Comparison of ENCODE assay signal across 14 cellular contexts in genomic region chr5:4563400-4563799, GRCh38.
DNase-seq lines count a peak whose midpoint lies in the region; TF ChIP-seq lines count a peak whose summit lies in the region.
"Had no signal": no experiment of that assay in that cellular context is flagged by ENCODE, and none has a peak within 500 bp of the region (broad histone marks: within the 10 kb centered on the region; RNA-seq: fewer than 3 reads in every experiment).

No MANE protein-coding gene starts in this region.

- TF ChIP-seq CTCF in cardiac fibroblast (IDR thresholded peaks at IDR 0.05; ENCODE audit: low read depth, low read length) (peak; percentile 14), neural progenitor cell (IDR thresholded peaks at IDR 0.05) (peak; percentile 87), thyroid gland (IDR thresholded peaks at IDR 0.05) (no peak)

- H3K4me1 ChIP-seq in neural progenitor cell (peaks cover 1% of the 10 kb centered on the region), thyroid gland (no peaks in the 10 kb centered on the region)

- H3F3A ChIP-seq in neural progenitor cell (ENCODE audit: low read depth), result no peaks in the 10 kb centered on the region

- H3K4me3 ChIP-seq in cardiac fibroblast (replicated peaks in 1 of 2; ENCODE audit: low read depth in 2 of 2, low read length in 2 of 2) (no peak overlapping the region), neural progenitor cell (no peak overlapping the region), thyroid gland (replicated peaks in 1 of 3) (no peak overlapping the region)
- H3K4me3 ChIP-seq: dorsolateral prefrontal cortex had no signal

- no peaks in the 10 kb centered on the region for H3K36me3 ChIP-seq in neural progenitor cell
- no peaks in the 10 kb centered on the region for H3K36me3 ChIP-seq in thyroid gland

- H3K36me3 Mint-ChIP-seq in neural progenitor cell, result no peaks in the 10 kb centered on the region

- H3K79me2 ChIP-seq in neural progenitor cell (ENCODE audit: low read depth), result no peaks in the 10 kb centered on the region

- peaks cover 21% of the 10 kb centered on the region for H3K9me3 Mint-ChIP-seq in neural progenitor cell

- no peaks in the 10 kb centered on the region for H4K20me1 ChIP-seq in neural progenitor cell (ENCODE audit: low read depth)

- H3K27me3 Mint-ChIP-seq in neural progenitor cell (ENCODE audit: insufficient read depth, low read depth), result no peaks in the 10 kb centered on the region
- H3K27me3 Mint-ChIP-seq: naive thymus-derived CD4-positive, alpha-beta T cell; stimulated activated naive CD8-positive, alpha-beta T cell treated with anti-CD3 and anti-CD28 coated beads, Interleukin-15, Interleukin-2, amounts not matched to agents 100 ng/mL and 50 ng/mL, for 24 hours had no signal

- no peak for TF ChIP-seq POLR2A in thyroid gland (IDR thresholded peaks at IDR 0.05)

- H3K4me3 Mint-ChIP-seq in neural progenitor cell, result no peak overlapping the region
- H3K4me3 Mint-ChIP-seq: naive thymus-derived CD4-positive, alpha-beta T cell; stimulated activated naive CD8-positive, alpha-beta T cell treated with anti-CD3 and anti-CD28 coated beads, Interleukin-15, Interleukin-2, amounts not matched to agents 100 ng/mL and 50 ng/mL, for 24 hours had no signal

- H3K4me2 ChIP-seq in neural progenitor cell, result no peak overlapping the region

- no peak overlapping the region for H3K27ac ChIP-seq in neural progenitor cell
- H3K27ac ChIP-seq in thyroid gland, result no peak overlapping the region
- H3K27ac ChIP-seq: dorsolateral prefrontal cortex had no signal

- no peak overlapping the region for H3K9ac ChIP-seq in neural progenitor cell

- DNase-seq in NCI-H82 (lab: John Stamatoyannopoulos, UW) (peak; percentile 53), NCI-H82 treated with DMSO at 0.1 percent for 48 hours (lab: John Stamatoyannopoulos, UW; ENCODE audit: unreplicated experiment) (no peak), NCI-H748 (lab: John Stamatoyannopoulos, UW; ENCODE audit: unreplicated experiment) (peak; percentile 89), cardiac fibroblast (ENCODE audit: low read depth in 2 of 2) (peak in 1 of 2 donors; percentile 10), neural progenitor cell (ENCODE audit: low spot score) (peak; percentile 85), UCSD-AML1 (lab: John Stamatoyannopoulos, UW; ENCODE audit: unreplicated experiment) (no peak), thyroid gland (no peak)
- DNase-seq in stimulated activated naive CD4-positive, alpha-beta T cell (lab: John Stamatoyannopoulos, UW), result no peak
- DNase-seq: activated CD4-positive, CD25-positive, alpha-beta regulatory T cell treated with anti-CD3 and anti-CD28 coated beads, Interleukin-2, amount 50 U/mL, for 72 hours; activated effector memory CD4-positive, alpha-beta T cell treated with Interleukin-2 at 50 U/mL for 16 hours; dorsolateral prefrontal cortex; naive thymus-derived CD4-positive, alpha-beta T cell; stimulated activated CD4-positive, alpha-beta T cell treated with anti-CD3 and anti-CD28 coated beads, Interleukin-15, amount 100 ng/mL, for 24 hours had no signal

- no peaks in the 10 kb centered on the region for H3K4me1 Mint-ChIP-seq in neural progenitor cell
- H3K4me1 Mint-ChIP-seq: naive thymus-derived CD4-positive, alpha-beta T cell had no signal

- no peak overlapping the region for H2AFZ ChIP-seq in neural progenitor cell (replicated peaks)

- no peak overlapping the region for H3K27ac Mint-ChIP-seq in neural progenitor cell
- H3K27ac Mint-ChIP-seq: naive thymus-derived CD4-positive, alpha-beta T cell; stimulated activated naive CD8-positive, alpha-beta T cell treated with anti-CD3 and anti-CD28 coated beads, Interleukin-15, Interleukin-2, amounts not matched to agents 100 ng/mL and 50 ng/mL, for 24 hours had no signal

- H3K9me3 ChIP-seq in neural progenitor cell (ENCODE audit: low read depth), result no peaks in the 10 kb centered on the region
- H3K9me3 ChIP-seq in thyroid gland, result no peaks in the 10 kb centered on the region

- H3K27me3 ChIP-seq in neural progenitor cell, result no peaks in the 10 kb centered on the region
- no peaks in the 10 kb centered on the region for H3K27me3 ChIP-seq in thyroid gland

- WGBS in thyroid gland, 2 donors, result 49 to 62% methylated on average over 4 of the region's 4 CpGs

- intact Hi-C loops in thyroid gland (cut with DNase I), result no loop called here

Comparison
In these comparisons a context has a peak if more than half of its experiments do, and no peak if none do; other contexts are left out.
1. DNase-seq: peak in NCI-H82 (single experiment), NCI-H748 (single experiment) and neural progenitor cell (single experiment); none in NCI-H82 treated with DMSO at 0.1 percent for 48 hours (single experiment), UCSD-AML1 (single experiment), thyroid gland (0 of 2) and stimulated activated naive CD4-positive, alpha-beta T cell (0 of 6).
2. CTCF ChIP-seq: peak in cardiac fibroblast (single experiment) and neural progenitor cell (single experiment); none in thyroid gland (0 of 6).